ENCODE assay signal across 8 cellular contexts in genomic region chr7:130918129-130919052, GRCh38.
DNase-seq lines count a peak whose midpoint lies in the region; ATAC-seq, FAIRE-seq and TF ChIP-seq lines count a peak whose summit lies in the region.

No MANE protein-coding gene starts in this region.

- in situ Hi-C loops in ACHN (cut with HindIII; ENCODE audit: low pct_ligation_motif_present, low pct_unique_long_range_greater_than_20kb, low sequenced_read_pairs) = no loop called here

- H3K4me3 ChIP-seq in A549 (peak overlapping the region; percentile 18; the same call in 2 of the 3 replicates), ascending aorta (no peak overlapping the region), mucosa of rectum (ENCODE audit: low read length in 2 of 2) (peak overlapping the region; percentile 45 to 64), MM.1S (ENCODE audit: low read length) (no peak overlapping the region)

- H3K36me3 ChIP-seq in ascending aorta (no peaks in the 10 kb centered on the region), mucosa of rectum (ENCODE audit: control insufficient read depth in 2 of 2, insufficient read depth in 2 of 2, low read length in 2 of 2) (peaks cover 0 to 11% of the 10 kb centered on the region in 2 donors), MM.1S (replicated peaks; ENCODE audit: insufficient read depth, low read length) (no peaks in the 10 kb centered on the region)

- FAIRE-seq in A549 (lab: Jason Lieb, UNC) = no peak

- H3K79me2 ChIP-seq in MM.1S (ENCODE audit: low read length) = peaks cover 78% of the 10 kb centered on the region

- CTCF ChIA-PET in A549 (lab: Yijun Ruan, JAX) = interaction anchor here (1.0 to 2.0 kb wide), 5 partner anchors 10 to 89 kb away, joined by 3 to 7 read pairs (median 4); no protein-coding TSS in a partner anchor

- intact Hi-C loops in ascending aorta (cut with DNase I) = no loop called here
- intact Hi-C loops in posterior cingulate gyrus (cut with DNase I) = no loop called here

- peak overlapping the region; percentile 57 to 85 for H3K9ac ChIP-seq in mucosa of rectum (ENCODE audit: low read depth in 1 of 2, low read length in 2 of 2)
- H3K9ac ChIP-seq in MM.1S (ENCODE audit: low read length) = no peak overlapping the region

- no peak for TF ChIP-seq POLR2A in A549 (IDR thresholded peaks at IDR 0.05; ENCODE audit: low read length)

- H3K4me1 ChIP-seq in A549 (peaks cover 99% of the 10 kb centered on the region), ascending aorta (peaks cover 10 to 79% of the 10 kb centered on the region in 2 donors), mucosa of rectum (ENCODE audit: control insufficient read depth in 2 of 2, insufficient read depth in 2 of 2, low read length in 2 of 2) (peaks cover 76 to 81% of the 10 kb centered on the region in 2 donors), MM.1S (ENCODE audit: low read length) (peaks cover 14% of the 10 kb centered on the region)

- H3K4me2 ChIP-seq in A549 (peak overlapping the region; percentile 96), MM.1S (ENCODE audit: low read depth, low read length) (no peak overlapping the region)

- H2AFZ ChIP-seq in MM.1S (ENCODE audit: low read length) = no peak overlapping the region

- DNase-seq in A549 (ENCODE audit: low read depth in 1 of 2, low spot score in 1 of 2) = peak in 1 of 2 experiments; percentile 63
- peak in 1 of 2 donors; percentile 15 for DNase-seq in ascending aorta (ENCODE audit: low spot score in 2 of 2)
- DNase-seq in ACHN = no peak
- no peak for DNase-seq in MM.1S
- DNase-seq in posterior cingulate gyrus = no peak

- H3K27ac ChIP-seq in A549 = peak overlapping the region; percentile 85 to 93
- H3K27ac ChIP-seq in ascending aorta = peak overlapping the region; percentile 89 to 94
- H3K27ac ChIP-seq in mucosa of rectum (ENCODE audit: low read depth in 2 of 2, low read length in 2 of 2) = peak overlapping the region; percentile 95
- no peak overlapping the region for H3K27ac ChIP-seq in MM.1S (ENCODE audit: low read length)

- WGBS in A549 (ENCODE audit: missing lambda C conversion rate) = 19% methylated on average over 11 of the region's 11 CpGs

- H3K9me3 ChIP-seq in A549 (no peaks in the 10 kb centered on the region), ascending aorta (no peaks in the 10 kb centered on the region), mucosa of rectum (ENCODE audit: control insufficient read depth in 2 of 2, low read length in 2 of 2) (no peaks in the 10 kb centered on the region), MM.1S (replicated peaks; ENCODE audit: insufficient read depth, low read length) (no peaks in the 10 kb centered on the region)

- POLR2A ChIA-PET in A549 (lab: Yijun Ruan, JAX) = no interaction called here

- peaks cover 18% of the 10 kb centered on the region for H3F3A ChIP-seq in MM.1S (ENCODE audit: insufficient read depth, low read length)

- H3K9me2 ChIP-seq in MM.1S (replicated peaks; ENCODE audit: insufficient read depth, low read length) = no peaks in the 10 kb centered on the region

- TF ChIP-seq RAD21 in A549 (conservative IDR thresholded peaks at IDR 0.05 in 1 of 2, IDR thresholded peaks at IDR 0.05 in 1 of 2) = no peak

- no peaks in the 10 kb centered on the region for H3K27me3 ChIP-seq in ascending aorta
- H3K27me3 ChIP-seq in mucosa of rectum (ENCODE audit: control insufficient read depth in 2 of 2, insufficient read depth in 2 of 2, low read length in 2 of 2) = no peaks in the 10 kb centered on the region
- no peaks in the 10 kb centered on the region for H3K27me3 ChIP-seq in MM.1S (replicated peaks; ENCODE audit: insufficient read depth, low read length)

- TF ChIP-seq EP300 in A549 (IDR thresholded peaks at IDR 0.05) = no peak

- TF ChIP-seq CTCF in A549 (IDR thresholded peaks at IDR 0.05) = no peak
- no peak for TF ChIP-seq CTCF in ascending aorta (IDR thresholded peaks at IDR 0.05)
- TF ChIP-seq CTCF in MM.1S (IDR thresholded peaks at IDR 0.05; ENCODE audit: low read length) = no peak

- ATAC-seq in A549 = no peak; a peak in 1 of 6 replicates
- ATAC-seq in HG03045 (IDR thresholded peaks at IDR 0.05; ENCODE audit: unreplicated experiment) = peak; percentile 39
- ATAC-seq in GM21360 (IDR thresholded peaks at IDR 0.05; ENCODE audit: unreplicated experiment) = no peak

- H4K20me1 ChIP-seq in MM.1S (ENCODE audit: insufficient read depth, low read length) = peaks cover 32% of the 10 kb centered on the region; the same call in 1 of the 2 replicates

TF ChIP-seq in A549, 52 proteins besides CTCF, POLR2A, EP300 and RAD21:
- TF ChIP-seq ATOH8 (CRISPR knock-in tag; IDR thresholded peaks at IDR 0.05; ENCODE audit: low read depth) = peak; percentile 65; the same call in 1 of the 2 replicates
- 0 out of 5 replicates have a peak, but pooled peaks of 1 of the 2 experiments have one; percentile 11 for TF ChIP-seq JUN (IDR thresholded peaks at IDR 0.05)
- no peak for TF ChIP-seq SREBF2 (IDR thresholded peaks at IDR 0.05)
- TF ChIP-seq HOXA7 (CRISPR knock-in tag; IDR thresholded peaks at IDR 0.05) = no peak
- no peak for TF ChIP-seq HMGXB4 (CRISPR knock-in tag; IDR thresholded peaks at IDR 0.05; ENCODE audit: borderline replicate concordance)
- peak; percentile 6; the same call in 1 of the 2 replicates for TF ChIP-seq JUNB (IDR thresholded peaks at IDR 0.05)
- TF ChIP-seq RCOR1 (IDR thresholded peaks at IDR 0.05; ENCODE audit: low read depth, low read length) = no peak
- 0 out of 2 replicates have a peak, but pooled peaks have one; percentile 35 for TF ChIP-seq POLR2AphosphoS2 (conservative IDR thresholded peaks at IDR 0.05; ENCODE audit: low read length)
- TF ChIP-seq, protein P1, sequence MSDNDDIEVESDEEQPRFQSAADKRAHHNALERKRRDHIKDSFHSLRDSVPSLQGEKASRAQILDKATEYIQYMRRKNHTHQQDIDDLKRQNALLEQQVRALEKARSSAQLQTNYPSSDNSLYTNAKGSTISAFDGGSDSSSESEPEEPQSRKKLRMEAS (IDR thresholded peaks at IDR 0.05) = peak; percentile 35; the same call in 1 of the 2 replicates
- TF ChIP-seq ZSCAN20 (CRISPR knock-in tag; IDR thresholded peaks at IDR 0.05) = no peak
- no peak for TF ChIP-seq CBX2 (IDR thresholded peaks at IDR 0.05; ENCODE audit: borderline replicate concordance, low read depth)
- no peak for TF ChIP-seq EHF (CRISPR knock-in tag; IDR thresholded peaks at IDR 0.05)
- peak; percentile 9; the same call in 1 of the 2 replicates for TF ChIP-seq FOXS1 (CRISPR knock-in tag; IDR thresholded peaks at IDR 0.05)
- TF ChIP-seq TP53 (CRISPR knock-in tag; IDR thresholded peaks at IDR 0.05) = no peak
TF ChIP-seq in A549: peak in this region for 6.

Comparison
In these comparisons a context has a peak if more than half of its experiments do, and no peak if none do; other contexts are left out.
1. H3K4me3 ChIP-seq: peak in A549 (single experiment) and mucosa of rectum (2 of 2); none in ascending aorta (0 of 2) and MM.1S (single experiment).